ENCODE assay signal across 12 cellular contexts in genomic region chr2:20575935-20576597, GRCh38.
A peak's percentile ranks its signal among the peaks of the same experiment; 100 is the strongest.
DNase-seq lines count a peak whose midpoint lies in the region; ATAC-seq and TF ChIP-seq lines count a peak whose summit lies in the region.
"Had no signal": no experiment of that assay in that cellular context is flagged by ENCODE, and none has a peak within 500 bp of the region (broad histone marks: within the 10 kb centered on the region; RNA-seq: fewer than 3 reads in every experiment).

No MANE protein-coding gene starts in this region.

- DNase-seq in stimulated activated naive CD8-positive, alpha-beta T cell treated with anti-CD3 and anti-CD28 coated beads, Interleukin-15, Interleukin-2, amounts not matched to agents 100 U/mL and 50 U/mL, for 24 hours = no peak
- no peak for DNase-seq in activated T-helper 1 cell treated with anti-CD3 and anti-CD28 coated beads, Interleukin-12 subunit alpha, Interleukin-12 subunit beta, Interleukin-2, Interleukin-4 antibody, amounts not matched to agents 30 ng/mL and 10 ng/mL and 1 ng/mL, durations not matched to agents 14 hours and 24 hours and 36 hours (ENCODE audit: low spot score)
- DNase-seq in memory B cell (ENCODE audit: low spot score in 2 of 2) (no peak), upper lobe of right lung (peak; percentile 7), uterus (no peak), MG63 (no peak), testis (no peak)
- DNase-seq: foreskin melanocyte, NCI-H345 had no signal

- no peaks in the 10 kb centered on the region for H3K9me3 Mint-ChIP-seq in stimulated activated naive CD8-positive, alpha-beta T cell treated with anti-CD3 and anti-CD28 coated beads, Interleukin-15, Interleukin-2, amounts not matched to agents 100 ng/mL and 50 ng/mL, for 24 hours
- peaks cover 5% of the 10 kb centered on the region for H3K9me3 Mint-ChIP-seq in activated T-helper 1 cell treated with anti-CD3 and anti-CD28 coated beads, Interleukin-12 subunit alpha, Interleukin-12 subunit beta, Interleukin-2, Interleukin-4 antibody, amounts not matched to agents 30 ng/mL and 10 ng/mL and 1 ng/mL, durations not matched to agents 14 hours and 24 hours and 36 hours
- no peaks in the 10 kb centered on the region for H3K9me3 Mint-ChIP-seq in memory B cell

- H3K27me3 ChIP-seq in upper lobe of right lung (no peaks in the 10 kb centered on the region), uterus (no peaks in the 10 kb centered on the region), MG63 (no peaks in the 10 kb centered on the region), testis (no peaks in the 10 kb centered on the region)

- H3K9me3 ChIP-seq in upper lobe of right lung (no peaks in the 10 kb centered on the region), uterus (no peaks in the 10 kb centered on the region), MG63 (no peaks in the 10 kb centered on the region), testis (no peaks in the 10 kb centered on the region)

- peak overlapping the region; percentile 86 for H3K27ac Mint-ChIP-seq in stimulated activated naive CD8-positive, alpha-beta T cell treated with anti-CD3 and anti-CD28 coated beads, Interleukin-15, Interleukin-2, amounts not matched to agents 100 ng/mL and 50 ng/mL, for 24 hours
- peak overlapping the region; percentile 89 for H3K27ac Mint-ChIP-seq in activated T-helper 1 cell treated with anti-CD3 and anti-CD28 coated beads, Interleukin-12 subunit alpha, Interleukin-12 subunit beta, Interleukin-2, Interleukin-4 antibody, amounts not matched to agents 30 ng/mL and 10 ng/mL and 1 ng/mL, durations not matched to agents 14 hours and 24 hours and 36 hours
- H3K27ac Mint-ChIP-seq in memory B cell = peak overlapping the region; percentile 96

- 84 to 88% methylated on average over 9 of the region's 9 CpGs for WGBS in testis, 2 donors

- peaks cover 43% of the 10 kb centered on the region for H3K4me1 ChIP-seq in upper lobe of right lung
- peaks cover 9 to 10% of the 10 kb centered on the region in 2 donors for H3K4me1 ChIP-seq in uterus
- peaks cover 28% of the 10 kb centered on the region for H3K4me1 ChIP-seq in testis

- H3K36me3 ChIP-seq in upper lobe of right lung = no peaks in the 10 kb centered on the region
- no peaks in the 10 kb centered on the region for H3K36me3 ChIP-seq in uterus
- no peaks in the 10 kb centered on the region for H3K36me3 ChIP-seq in MG63
- no peaks in the 10 kb centered on the region for H3K36me3 ChIP-seq in testis (ENCODE audit: low read depth, missing control alignments)

- no peaks in the 10 kb centered on the region for H3K27me3 Mint-ChIP-seq in stimulated activated naive CD8-positive, alpha-beta T cell treated with anti-CD3 and anti-CD28 coated beads, Interleukin-15, Interleukin-2, amounts not matched to agents 100 ng/mL and 50 ng/mL, for 24 hours
- no peaks in the 10 kb centered on the region for H3K27me3 Mint-ChIP-seq in activated T-helper 1 cell treated with anti-CD3 and anti-CD28 coated beads, Interleukin-12 subunit alpha, Interleukin-12 subunit beta, Interleukin-2, Interleukin-4 antibody, amounts not matched to agents 30 ng/mL and 10 ng/mL and 1 ng/mL, durations not matched to agents 14 hours and 24 hours and 36 hours (ENCODE audit: insufficient read depth)
- no peaks in the 10 kb centered on the region for H3K27me3 Mint-ChIP-seq in memory B cell

- TF ChIP-seq CTCF in upper lobe of right lung (IDR thresholded peaks at IDR 0.05) = no peak
- TF ChIP-seq CTCF in uterus (IDR thresholded peaks at IDR 0.05) = no peak
- TF ChIP-seq CTCF in testis (IDR thresholded peaks at IDR 0.05) = no peak

- H3K4me1 Mint-ChIP-seq in stimulated activated naive CD8-positive, alpha-beta T cell treated with anti-CD3 and anti-CD28 coated beads, Interleukin-15, Interleukin-2, amounts not matched to agents 100 ng/mL and 50 ng/mL, for 24 hours (ENCODE audit: low read depth) = peaks cover 41% of the 10 kb centered on the region
- peaks cover 43% of the 10 kb centered on the region for H3K4me1 Mint-ChIP-seq in activated T-helper 1 cell treated with anti-CD3 and anti-CD28 coated beads, Interleukin-12 subunit alpha, Interleukin-12 subunit beta, Interleukin-2, Interleukin-4 antibody, amounts not matched to agents 30 ng/mL and 10 ng/mL and 1 ng/mL, durations not matched to agents 14 hours and 24 hours and 36 hours (ENCODE audit: low read depth)
- H3K4me1 Mint-ChIP-seq in memory B cell = peaks cover 16% of the 10 kb centered on the region

- no peaks in the 10 kb centered on the region for H3K36me3 Mint-ChIP-seq in stimulated activated naive CD8-positive, alpha-beta T cell treated with anti-CD3 and anti-CD28 coated beads, Interleukin-15, Interleukin-2, amounts not matched to agents 100 ng/mL and 50 ng/mL, for 24 hours (ENCODE audit: low read depth)
- no peaks in the 10 kb centered on the region for H3K36me3 Mint-ChIP-seq in activated T-helper 1 cell treated with anti-CD3 and anti-CD28 coated beads, Interleukin-12 subunit alpha, Interleukin-12 subunit beta, Interleukin-2, Interleukin-4 antibody, amounts not matched to agents 30 ng/mL and 10 ng/mL and 1 ng/mL, durations not matched to agents 14 hours and 24 hours and 36 hours (ENCODE audit: low read depth)
- H3K36me3 Mint-ChIP-seq in memory B cell = no peaks in the 10 kb centered on the region
- H3K36me3 Mint-ChIP-seq: CD14-positive monocyte had no signal

- TF ChIP-seq POLR2A in uterus (IDR thresholded peaks at IDR 0.05) (no peak), testis (IDR thresholded peaks at IDR 0.05) (no peak)

- intact Hi-C loops in activated T-helper 1 cell treated with anti-CD3 and anti-CD28 coated beads, Interleukin-12 subunit alpha, Interleukin-12 subunit beta, Interleukin-2, Interleukin-4 antibody, amounts not matched to agents 30 ng/mL and 10 ng/mL and 1 ng/mL, durations not matched to agents 14 hours and 24 hours and 36 hours (cut with micrococcal nuclease) = loop anchor here (1.0 to 10.0 kb wide), 3 partner anchors 76 to 211 kb away; partner anchors contain the start of genes HS1BP3 and RHOB
- intact Hi-C loops in upper lobe of right lung (cut with DNase I) = no loop called here
- intact Hi-C loops in uterus (cut with DNase I; ENCODE audit: low total_unique reads) = no loop called here
- intact Hi-C loops in testis (cut with DNase I; ENCODE audit: low total_unique reads) = no loop called here

- H3K4me3 Mint-ChIP-seq in stimulated activated naive CD8-positive, alpha-beta T cell treated with anti-CD3 and anti-CD28 coated beads, Interleukin-15, Interleukin-2, amounts not matched to agents 100 ng/mL and 50 ng/mL, for 24 hours = peak overlapping the region; percentile 61
- peak overlapping the region; percentile 20 for H3K4me3 Mint-ChIP-seq in activated T-helper 1 cell treated with anti-CD3 and anti-CD28 coated beads, Interleukin-12 subunit alpha, Interleukin-12 subunit beta, Interleukin-2, Interleukin-4 antibody, amounts not matched to agents 30 ng/mL and 10 ng/mL and 1 ng/mL, durations not matched to agents 14 hours and 24 hours and 36 hours
- peak overlapping the region; percentile 83 for H3K4me3 Mint-ChIP-seq in memory B cell

- no peak overlapping the region for H3K4me3 ChIP-seq in upper lobe of right lung
- no peak overlapping the region for H3K4me3 ChIP-seq in uterus
- H3K4me3 ChIP-seq in MG63 = no peak overlapping the region
- H3K4me3 ChIP-seq in testis = no peak overlapping the region

- ATAC-seq in stimulated activated naive CD8-positive, alpha-beta T cell treated with anti-CD3 and anti-CD28 coated beads, Interleukin-15, Interleukin-2, amounts not matched to agents 100 U/mL and 50 U/mL, for 24 hours = no peak
- ATAC-seq in memory B cell (ENCODE audit: low read depth) (no peak), upper lobe of right lung (no peak)
- ATAC-seq: left lobe of liver had no signal

- H3K27ac ChIP-seq in upper lobe of right lung (peak overlapping the region; percentile 39), uterus (peak overlapping the region in 1 of 2 donors; percentile 41), testis (no peak overlapping the region)

Comparison
In these comparisons a context has a peak if more than half of its experiments do, and no peak if none do; other contexts are left out.
1. H3K4me3 Mint-ChIP-seq: peak in every context shown above with its lines; median percentile 83 in memory B cell; 61 in stimulated activated naive CD8-positive, alpha-beta T cell treated with anti-CD3 and anti-CD28 coated beads, Interleukin-15, Interleukin-2, amounts not matched to agents 100 ng/mL and 50 ng/mL, for 24 hours; 20 in activated T-helper 1 cell treated with anti-CD3 and anti-CD28 coated beads, Interleukin-12 subunit alpha, Interleukin-12 subunit beta, Interleukin-2, Interleukin-4 antibody, amounts not matched to agents 30 ng/mL and 10 ng/mL and 1 ng/mL, durations not matched to agents 14 hours and 24 hours and 36 hours.